Comparison of ENCODE assay signal across 1 cellular context in the genomic region with DNA sequence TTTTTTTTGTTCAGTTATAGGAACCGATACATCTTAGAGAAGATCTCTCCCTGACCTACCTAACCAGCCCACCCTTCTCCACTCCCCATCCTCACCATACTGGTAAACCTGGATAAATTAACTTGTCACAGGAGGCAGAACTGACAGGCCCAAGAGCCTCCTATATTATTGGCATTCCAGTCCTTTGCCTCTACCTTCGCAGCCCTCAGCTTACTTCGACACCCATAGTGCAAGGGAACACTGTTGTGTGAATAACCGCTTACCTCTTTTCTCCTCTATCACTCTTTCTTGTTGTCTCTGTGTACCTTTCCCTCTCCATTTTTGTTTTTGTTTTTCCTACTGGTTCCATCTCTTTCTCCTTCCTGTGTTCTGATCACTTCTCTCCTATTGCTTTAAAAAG.
TF ChIP-seq lines count a peak whose summit lies in the region.

No MANE protein-coding gene starts in this region.

TF ChIP-seq in IMR-90, 13 proteins besides CTCF, POLR2A, EP300 and RAD21:
- TF ChIP-seq FOS (IDR thresholded peaks at IDR 0.05; ENCODE audit: low read depth, low read length) (no peak), RFX5 (IDR thresholded peaks at IDR 0.05; ENCODE audit: low read depth, low read length) (no peak), USF2 (IDR thresholded peaks at IDR 0.05; ENCODE audit: low read depth, low read length) (no peak), MXI1 (IDR thresholded peaks at IDR 0.05; ENCODE audit: borderline replicate concordance, low read depth, low read length) (no peak), CEBPB (IDR thresholded peaks at IDR 0.05; ENCODE audit: low read depth, low read length) (no peak)
